In genomic region chr19:1175020-1175419, GRCh38 we compare ENCODE assay signal across 14 cellular contexts. TPM values are rescaled to one million over a fixed set of nuclear protein-coding genes. Genes with fewer than 3 reads are reported as not detected.
DNase-seq lines count a peak whose midpoint lies in the region; ATAC-seq, FAIRE-seq and TF ChIP-seq lines count a peak whose summit lies in the region.
"Had no signal": no experiment of that assay in that cellular context is flagged by ENCODE, and none has a peak within 500 bp of the region (broad histone marks: within the 10 kb centered on the region; RNA-seq: fewer than 3 reads in every experiment).

No MANE protein-coding gene starts in this region.

- no peak overlapping the region for H3K9ac ChIP-seq in GM12878 (ENCODE audit: control insufficient read depth, insufficient read depth, low read length)

- no peak overlapping the region for H3K4me2 ChIP-seq in GM12878 (ENCODE audit: control insufficient read depth, insufficient read depth)

- SMC1A ChIA-PET in GM12878 (lab: Charles Lee; ENCODE audit: uncharacterized antibody, unreplicated experiment) = interaction anchor here (0.9 to 2.0 kb wide), 5 partner anchors 10 to 108 kb away, joined by 3 to 7 read pairs (median 4); partner anchors contain the start of gene ARHGAP45

- no peaks in the 10 kb centered on the region for H3K9me3 ChIP-seq in CD8-positive, alpha-beta T cell (ENCODE audit: low read length)
- H3K9me3 ChIP-seq in GM12878 (replicated peaks; ENCODE audit: control insufficient read depth, insufficient read depth, low read length) = no peaks in the 10 kb centered on the region
- H3K9me3 ChIP-seq in neutrophil = no peaks in the 10 kb centered on the region
- no peaks in the 10 kb centered on the region for H3K9me3 ChIP-seq in transverse colon

- peaks cover 8% of the 10 kb centered on the region for H3K36me3 Mint-ChIP-seq in CD8-positive, alpha-beta T cell
- no peaks in the 10 kb centered on the region for H3K36me3 Mint-ChIP-seq in IgD-negative memory B cell

- no peak overlapping the region for H3K27ac Mint-ChIP-seq in CD8-positive, alpha-beta T cell
- H3K27ac Mint-ChIP-seq in IgD-negative memory B cell = peak overlapping the region in 1 of 3 donors; percentile 84

- RAD21 ChIA-PET in GM12878 (lab: Charles Lee; ENCODE audit: unreplicated experiment) = interaction anchor here (0.7 to 2.0 kb wide), 4 partner anchors 9 to 174 kb away, joined by 3 to 9 read pairs (median 5); no protein-coding TSS in a partner anchor

- H3K27me3 ChIP-seq in CD8-positive, alpha-beta T cell (ENCODE audit: insufficient read depth, low read length) = no peaks in the 10 kb centered on the region
- H3K27me3 ChIP-seq in GM12878 (replicated peaks in 1 of 2; ENCODE audit: control insufficient read depth in 2 of 2, insufficient read depth in 2 of 2, low read length in 1 of 2) = no peaks in the 10 kb centered on the region
- H3K27me3 ChIP-seq in neutrophil = no peaks in the 10 kb centered on the region
- no peaks in the 10 kb centered on the region for H3K27me3 ChIP-seq in transverse colon

- TF ChIP-seq CTCF in CD8-positive, alpha-beta T cell (IDR thresholded peaks at IDR 0.05) = no peak
- TF ChIP-seq CTCF in GM12878 (IDR thresholded peaks at IDR 0.05 in 2 of 3, conservative IDR thresholded peaks at IDR 0.05 in 1 of 3; ENCODE audit: control insufficient read depth in 2 of 3, extremely low read depth in 1 of 3, insufficient read depth in 1 of 3, low read depth in 3 of 3, low read length in 3 of 3) = no peak
- TF ChIP-seq CTCF in neutrophil (IDR thresholded peaks at IDR 0.05) = no peak
- TF ChIP-seq CTCF in transverse colon (IDR thresholded peaks at IDR 0.05) = no peak

- in situ Hi-C loops in GM12878 (cut with MboI) = no loop called here
- in situ Hi-C loops in transverse colon (cut with MboI; ENCODE audit: low pct_ligation_motif_present in 1 of 4, low pct_unique_long_range_greater_than_20kb in 1 of 4, low sequenced_read_pairs in 3 of 4) = no loop called here

- peak overlapping the region; percentile 66 for H3K4me3 Mint-ChIP-seq in CD8-positive, alpha-beta T cell
- H3K4me3 Mint-ChIP-seq in IgD-negative memory B cell = peak overlapping the region in 3 of 4 donors; percentile 45 to 89 (median 78)

- peaks cover 21% of the 10 kb centered on the region for H3K4me1 Mint-ChIP-seq in CD8-positive, alpha-beta T cell (ENCODE audit: low read depth)
- peaks cover 5 to 14% (median 7%) of the 10 kb centered on the region in 3 donors for H3K4me1 Mint-ChIP-seq in IgD-negative memory B cell

- no peaks in the 10 kb centered on the region for H4K20me1 ChIP-seq in GM12878 (ENCODE audit: control insufficient read depth, insufficient read depth)

- no peak for ATAC-seq in CD8-positive, alpha-beta T cell
- peak; percentile 65 for ATAC-seq in GM12878

- H3K79me2 ChIP-seq in GM12878 (ENCODE audit: control insufficient read depth, insufficient read depth, low read length) = peaks cover 39% of the 10 kb centered on the region

- POLR2A ChIA-PET in CD8-positive, alpha-beta T cell (lab: Charles Lee) = interaction anchor here (1.6 kb wide), 1 partner anchor 94 kb away, joined by 5 read pairs; the partner anchor contains the start of gene CIRBP
- POLR2A ChIA-PET in GM12878 (lab: Charles Lee) = interaction anchor here (0.7 to 2.0 kb wide), 8 partner anchors 9 to 135 kb away, joined by 3 to 10 read pairs (median 6); partner anchors contain the start of genes ABCA7 and CIRBP

- H3K4me3 ChIP-seq in CD8-positive, alpha-beta T cell (ENCODE audit: low read depth, low read length) = no peak overlapping the region
- no peak overlapping the region for H3K4me3 ChIP-seq in GM12878
- no peak overlapping the region for H3K4me3 ChIP-seq in neutrophil (ENCODE audit: low read depth in 1 of 2, low read length in 1 of 2)
- no peak overlapping the region for H3K4me3 ChIP-seq in transverse colon

- no peak overlapping the region for H3K27ac ChIP-seq in CD8-positive, alpha-beta T cell (ENCODE audit: low read depth, low read length)
- peak overlapping the region; percentile 35 for H3K27ac ChIP-seq in GM12878 (ENCODE audit: control insufficient read depth, insufficient read depth)
- H3K27ac ChIP-seq in neutrophil = peak overlapping the region; percentile 98
- H3K27ac ChIP-seq in transverse colon = no peak overlapping the region

- TF ChIP-seq POLR2A in GM12878 (IDR thresholded peaks at IDR 0.05; ENCODE audit: low read depth, low read length) (no peak), transverse colon (IDR thresholded peaks at IDR 0.05) (no peak)

- TF ChIP-seq EP300 in GM12878 (IDR thresholded peaks at IDR 0.05; ENCODE audit: borderline replicate concordance in 1 of 2, control insufficient read depth in 1 of 2, low read depth in 2 of 2, low read length in 2 of 2) (no peak), transverse colon (IDR thresholded peaks at IDR 0.05; ENCODE audit: low read depth) (no peak)

- CTCF ChIA-PET in CD8-positive, alpha-beta T cell (lab: Charles Lee) = interaction anchor here (0.9 to 1.5 kb wide), 4 partner anchors 19 to 91 kb away, joined by 3 to 10 read pairs (median 4); no protein-coding TSS in a partner anchor
- CTCF ChIA-PET in GM12878 (lab: Yijun Ruan, JAX) = interaction anchor here (0.6 to 2.6 kb wide), 8 partner anchors 10 to 134 kb away, joined by 3 to 13 read pairs (median 4); no protein-coding TSS in a partner anchor

- peak overlapping the region; percentile 13 for H2AFZ ChIP-seq in GM12878 (ENCODE audit: control insufficient read depth, low read depth, low read length)

- H3K36me3 ChIP-seq in CD8-positive, alpha-beta T cell (ENCODE audit: insufficient read depth, low read length) = no peaks in the 10 kb centered on the region
- H3K36me3 ChIP-seq in GM12878 (ENCODE audit: control insufficient read depth in 2 of 2, insufficient read depth in 2 of 2, low read length in 1 of 2) = no peaks in the 10 kb centered on the region; a peak in 1 of 4 replicates
- peaks cover 13% of the 10 kb centered on the region for H3K36me3 ChIP-seq in neutrophil
- H3K36me3 ChIP-seq in transverse colon = no peaks in the 10 kb centered on the region

- no TSS peak for BruUV-seq in GM12878 (replicated peaks; lab: Mats Ljungman, UMichigan)

- peaks cover 23% of the 10 kb centered on the region for H3K4me1 ChIP-seq in CD8-positive, alpha-beta T cell (ENCODE audit: insufficient read depth, low read length)
- H3K4me1 ChIP-seq in GM12878 (ENCODE audit: control insufficient read depth, insufficient read depth, low read length) (peaks cover 17% of the 10 kb centered on the region), neutrophil (ENCODE audit: control insufficient read depth in 1 of 2, insufficient read depth in 1 of 2, low read depth in 1 of 2, low read length in 1 of 2) (peaks cover 48% of the 10 kb centered on the region in 2 experiments), transverse colon (peaks cover 0 to 34% (median 23%) of the 10 kb centered on the region in 4 donors)

- intact Hi-C loops in CD8-positive, alpha-beta T cell (cut with DNase I, micrococcal nuclease) = loop anchor here (2.0 kb wide), 2 partner anchors 42 to 66 kb away; partner anchors contain the start of gene ATP5F1D (in 1 of the 2)
- intact Hi-C loops in GM12878 (cut with micrococcal nuclease; ENCODE audit: unreplicated experiment) = no loop called here
- intact Hi-C loops in transverse colon (cut with DNase I; ENCODE audit: low total_unique reads) = no loop called here

- peak in 1 of 7 experiments; percentile 15 for DNase-seq in CD8-positive, alpha-beta T cell
- no peak for DNase-seq in GM12878 (ENCODE audit: low read depth, low spot score)
- DNase-seq in transverse colon = no peak
- DNase-seq in 8988T = no peak
- DNase-seq in OCI-M2 (lab: John Stamatoyannopoulos, UW; ENCODE audit: unreplicated experiment) = no peak
- DNase-seq in RKO (ENCODE audit: low spot score) = no peak
- DNase-seq: activated CD4-positive, CD25-positive, alpha-beta regulatory T cell treated with anti-CD3 and anti-CD28 coated beads, Interleukin-2, amount 50 U/mL, for 72 hours; effector CD8-positive, alpha-beta T cell; MV-4-11; NCI-H446; occipital lobe; stimulated activated naive CD4-positive, alpha-beta T cell had no signal

- FAIRE-seq in GM12878 (lab: Jason Lieb, UNC) = no peak

- no peaks in the 10 kb centered on the region for H3K27me3 Mint-ChIP-seq in CD8-positive, alpha-beta T cell (ENCODE audit: low read depth)
- no peaks in the 10 kb centered on the region for H3K27me3 Mint-ChIP-seq in IgD-negative memory B cell

- WGBS in GM12878 (ENCODE audit: insufficient coverage, insufficient replicate concordance, low lambda C conversion rate, missing lambda C conversion rate) = 21% methylated on average over 6 of the region's 6 CpGs
- 83% methylated on average over 2 to 6 of the region's 6 CpGs for WGBS in transverse colon (ENCODE audit: low coverage in 1 of 2), 2 donors

- no peak for TF ChIP-seq RAD21 in GM12878 (IDR thresholded peaks at IDR 0.05; ENCODE audit: insufficient read depth, low read depth, low read length)

- H3K9me3 Mint-ChIP-seq in CD8-positive, alpha-beta T cell = no peaks in the 10 kb centered on the region
- no peaks in the 10 kb centered on the region for H3K9me3 Mint-ChIP-seq in IgD-negative memory B cell

RNA-seq across cellular contexts. Expression of gene SBNO2, which starts 1.0 kb away (rescaled TPM):
- 100 to 1,000 TPM; 123 to 134 TPM for total RNA-seq in CD8-positive, alpha-beta T cell
- polyA plus RNA-seq in IgD-negative memory B cell (2.1 TPM), GM12878 (2011; rRNA removed) (2.7 and 7.2 TPM in 2 replicates), GM12878 (2014; fragmentation: Illumina TruSeq; extraction: Trizol) (2.2 and 5.0 TPM in 2 replicates), GM12878 (2014; fragmentation: Nextera tagmentation; extraction: Ambion mirVana) (under 1 TPM; 0.08 to 0.15 TPM), GM12878 (2014; rRNA removed) (21.8 and 26.0 TPM in 2 replicates), GM12878 (2016; fragmentation: Nextera tagmentation; extraction: Ambion mirVana) (1 to 10 TPM; 4.2 to 5.9 TPM)
- 26.2 and 31.8 TPM in 2 replicates for total RNA-seq in GM12878 (2013; cell fraction: nucleolus; rRNA removed)
- total RNA-seq in GM12878 (2014; rRNA removed) (13.8 and 15.8 TPM in 2 replicates), GM12878 (2014; rRNA removed; fragmentation: Illumina TruSeq; extraction: Trizol) (4.8 and 5.6 TPM in 2 replicates), GM12878 (2021) (38.5 and 44.6 TPM in 2 replicates), transverse colon (100 to 1,000 TPM in 1 of 4 donors, 10 to 100 TPM in 3; 34.5 to 142 (median 48.3) TPM)
- 3.3 TPM for polyA plus RNA-seq in GM12878 (2011; ENCODE audit: low read depth)
- polyA plus RNA-seq in GM12878 (2011; cell fraction: cytosol; rRNA removed) = 9.3 and 12.8 TPM in 2 replicates
- polyA plus RNA-seq in GM12878 (2011; cell fraction: nucleus; rRNA removed) = 64.7 and 83.4 TPM in 2 replicates
- polyA plus RNA-seq in GM12878 (2012) = 12.3 and 13.5 TPM in 2 replicates
- 10.8 and 18.6 TPM in 2 replicates for polyA minus RNA-seq in GM12878 (2011; rRNA and poly(A)+ RNA removed)
- polyA minus RNA-seq in GM12878 (2011; cell fraction: cytosol; rRNA and poly(A)+ RNA removed) = 17.7 and 21.2 TPM in 2 replicates
- polyA minus RNA-seq in GM12878 (2011; cell fraction: nucleus; rRNA and poly(A)+ RNA removed) = 15.5 and 27.3 TPM in 2 replicates

RNA-seq across cellular contexts. Expression of gene STK11, which starts 30.6 kb away (rescaled TPM):
- 10 to 100 TPM; 38.0 to 43.4 TPM for total RNA-seq in CD8-positive, alpha-beta T cell
- polyA plus RNA-seq in IgD-negative memory B cell (14.9 TPM), GM12878 (2011; rRNA removed) (30.2 and 31.3 TPM in 2 replicates), GM12878 (2014; fragmentation: Illumina TruSeq; extraction: Trizol) (8.5 and 16.3 TPM in 2 replicates), GM12878 (2014; fragmentation: Nextera tagmentation; extraction: Ambion mirVana) (under 1 TPM; 0.33 to 0.74 TPM), GM12878 (2014; rRNA removed) (57.0 and 69.5 TPM in 2 replicates), GM12878 (2016; fragmentation: Nextera tagmentation; extraction: Ambion mirVana) (1 to 10 TPM; 4.9 to 5.4 TPM)
- 65.3 and 74.4 TPM in 2 replicates for total RNA-seq in GM12878 (2013; cell fraction: nucleolus; rRNA removed)
- total RNA-seq in GM12878 (2014; rRNA removed) (62.0 and 65.7 TPM in 2 replicates), GM12878 (2014; rRNA removed; fragmentation: Illumina TruSeq; extraction: Trizol) (30.7 and 34.3 TPM in 2 replicates), GM12878 (2021) (64.6 and 71.0 TPM in 2 replicates), transverse colon (100 to 1,000 TPM in 3 of 4 donors, 10 to 100 TPM in 1; 93.7 to 152 (median 103) TPM)
- 10.6 TPM for polyA plus RNA-seq in GM12878 (2011; ENCODE audit: low read depth)
- 35.3 and 63.5 TPM in 2 replicates for polyA plus RNA-seq in GM12878 (2011; cell fraction: cytosol; rRNA removed)
- polyA plus RNA-seq in GM12878 (2011; cell fraction: nucleus; rRNA removed) = 132 and 164 TPM in 2 replicates
- 35.5 and 36.4 TPM in 2 replicates for polyA plus RNA-seq in GM12878 (2012)
- 31.5 and 37.9 TPM in 2 replicates for polyA minus RNA-seq in GM12878 (2011; rRNA and poly(A)+ RNA removed)
- polyA minus RNA-seq in GM12878 (2011; cell fraction: cytosol; rRNA and poly(A)+ RNA removed) = 19.5 and 22.7 TPM in 2 replicates
- polyA minus RNA-seq in GM12878 (2011; cell fraction: nucleus; rRNA and poly(A)+ RNA removed) = 19.9 and 33.8 TPM in 2 replicates

Comparison
In these comparisons a context has a peak if more than half of its experiments do, and no peak if none do; other contexts are left out.
1. H3K27ac ChIP-seq: peak in GM12878 (single experiment) and neutrophil (single experiment); none in CD8-positive, alpha-beta T cell (single experiment) and transverse colon (0 of 4).
2. intact Hi-C loops: an anchor here in CD8-positive, alpha-beta T cell (2.0 kb wide); none called in GM12878 and transverse colon.